1 cellular context compared by ENCODE assay signal in genomic region chr16:77721752-77722314, GRCh38.
TF ChIP-seq lines count a peak whose summit lies in the region.

No MANE protein-coding gene starts in this region.

TF ChIP-seq in HepG2, 621 proteins besides CTCF, POLR2A, EP300 and RAD21 (continued from another document):
- no peak for TF ChIP-seq CBFB (CRISPR knock-in tag; IDR thresholded peaks at IDR 0.05)
- TF ChIP-seq GATAD1 (CRISPR knock-in tag; IDR thresholded peaks at IDR 0.05), result no peak
- TF ChIP-seq HNRNPLL (IDR thresholded peaks at IDR 0.05; ENCODE audit: low read depth, low read length, poor library complexity, severe bottlenecking), result no peak
- TF ChIP-seq ZNF503 (CRISPR knock-in tag; IDR thresholded peaks at IDR 0.05), result no peak; the same call in 1 of the 2 replicates
- TF ChIP-seq PAWR (CRISPR knock-in tag; IDR thresholded peaks at IDR 0.05; ENCODE audit: borderline replicate concordance), result no peak
- no peak for TF ChIP-seq NR2F6 (IDR thresholded peaks at IDR 0.05)
- TF ChIP-seq NR2F6 (CRISPR knock-in tag; IDR thresholded peaks at IDR 0.05), result no peak
- TF ChIP-seq ZBTB42 (CRISPR knock-in tag; IDR thresholded peaks at IDR 0.05), result no peak
- TF ChIP-seq ZNF782 (CRISPR knock-in tag; IDR thresholded peaks at IDR 0.05; ENCODE audit: borderline replicate concordance), result no peak
- TF ChIP-seq ATF7-NPFF (CRISPR knock-in tag; IDR thresholded peaks at IDR 0.05; ENCODE audit: low read depth), result no peak
- TF ChIP-seq ZBED4 (CRISPR knock-in tag; IDR thresholded peaks at IDR 0.05; ENCODE audit: borderline replicate concordance), result 0 out of 2 replicates have a peak, but pooled peaks have one; percentile 0
- TF ChIP-seq MBD4 (IDR thresholded peaks at IDR 0.05; ENCODE audit: borderline replicate concordance, low read length), result no peak
- TF ChIP-seq ZFP37 (CRISPR knock-in tag; IDR thresholded peaks at IDR 0.05; ENCODE audit: borderline replicate concordance), result 0 out of 2 replicates have a peak, but pooled peaks have one; percentile 7
- no peak for TF ChIP-seq ZNF331 (CRISPR knock-in tag; IDR thresholded peaks at IDR 0.05)
- TF ChIP-seq NR2F1 (CRISPR knock-in tag; IDR thresholded peaks at IDR 0.05), result no peak
- no peak for TF ChIP-seq KMT2A (CRISPR knock-in tag; IDR thresholded peaks at IDR 0.05)
- no peak for TF ChIP-seq ZNF704 (CRISPR knock-in tag; IDR thresholded peaks at IDR 0.05; ENCODE audit: borderline replicate concordance)
- no peak for TF ChIP-seq TFAP4 (IDR thresholded peaks at IDR 0.05; ENCODE audit: borderline replicate concordance, low read depth)
- no peak for TF ChIP-seq PHF21A (CRISPR knock-in tag; IDR thresholded peaks at IDR 0.05)
- no peak for TF ChIP-seq BRD4 (CRISPR knock-in tag; IDR thresholded peaks at IDR 0.05)
- no peak for TF ChIP-seq ZSCAN31 (CRISPR knock-in tag; IDR thresholded peaks at IDR 0.05; ENCODE audit: low read depth)
- TF ChIP-seq MYC (CRISPR knock-in tag; IDR thresholded peaks at IDR 0.05; ENCODE audit: borderline replicate concordance), result no peak
- TF ChIP-seq ZIK1 (CRISPR knock-in tag; IDR thresholded peaks at IDR 0.05; ENCODE audit: borderline replicate concordance, low read depth), result no peak
- no peak for TF ChIP-seq ZNF780A (CRISPR knock-in tag; IDR thresholded peaks at IDR 0.05)
- TF ChIP-seq ZHX2 (IDR thresholded peaks at IDR 0.05; ENCODE audit: low read depth), result no peak
- no peak for TF ChIP-seq ZHX2 (CRISPR knock-in tag; IDR thresholded peaks at IDR 0.05; ENCODE audit: borderline replicate concordance)
- TF ChIP-seq TCF7L2 (IDR thresholded peaks at IDR 0.05; ENCODE audit: low read depth, low read length), result no peak
- no peak for TF ChIP-seq ZNF275 (CRISPR knock-in tag; IDR thresholded peaks at IDR 0.05; ENCODE audit: borderline replicate concordance)
- no peak for TF ChIP-seq CC2D1A (CRISPR knock-in tag; IDR thresholded peaks at IDR 0.05)
- TF ChIP-seq SNAPC5 (CRISPR knock-in tag; IDR thresholded peaks at IDR 0.05; ENCODE audit: borderline replicate concordance), result no peak
- TF ChIP-seq KLF9 (CRISPR knock-in tag; IDR thresholded peaks at IDR 0.05; ENCODE audit: low read depth), result no peak
- no peak for TF ChIP-seq IKZF5 (CRISPR knock-in tag; IDR thresholded peaks at IDR 0.05)
- TF ChIP-seq ZFP36 (IDR thresholded peaks at IDR 0.05; ENCODE audit: borderline replicate concordance, low read depth, low read length, partially characterized antibody), result no peak
- TF ChIP-seq ZNF709 (CRISPR knock-in tag; IDR thresholded peaks at IDR 0.05), result no peak
- TF ChIP-seq NFKBIZ (CRISPR knock-in tag; IDR thresholded peaks at IDR 0.05), result no peak
- TF ChIP-seq MIXL1 (CRISPR knock-in tag; IDR thresholded peaks at IDR 0.05), result no peak
- no peak for TF ChIP-seq CEBPZ (IDR thresholded peaks at IDR 0.05; ENCODE audit: low read length)
- no peak for TF ChIP-seq MEIS1 (CRISPR knock-in tag; IDR thresholded peaks at IDR 0.05; ENCODE audit: borderline replicate concordance)
- TF ChIP-seq ZBTB33 (CRISPR knock-in tag; IDR thresholded peaks at IDR 0.05), result no peak
